Comparison of ENCODE assay signal across 8 cellular contexts in genomic region chr2:27263287-27264252, GRCh38. TPM values are rescaled to one million over a fixed set of nuclear protein-coding genes. Genes with fewer than 3 reads are reported as not detected.
DNase-seq lines count a peak whose midpoint lies in the region; ATAC-seq and TF ChIP-seq lines count a peak whose summit lies in the region.

No MANE protein-coding gene starts in this region.

- DNase-seq in activated naive CD4-positive, alpha-beta T cell treated with anti-CD3 and anti-CD28 coated beads for 36 hours, result no peak
- no peak for DNase-seq in activated naive CD4-positive, alpha-beta T cell treated with anti-CD3 and anti-CD28 coated beads, Interleukin-2, amount 50 U/mL, for 16 hours
- no peak for DNase-seq in activated T-helper 1 cell treated with anti-CD3 and anti-CD28 coated beads, Interleukin-12 subunit alpha, Interleukin-12 subunit beta, Interleukin-2, Interleukin-4 antibody, amounts not matched to agents 30 ng/mL and 10 ng/mL and 1 ng/mL, durations not matched to agents 14 hours and 24 hours and 36 hours (ENCODE audit: low spot score)
- no peak for DNase-seq in left lung
- DNase-seq in type B pancreatic cell (ENCODE audit: extremely low spot score, unreplicated experiment), result no peak
- DNase-seq in NCI-H1436 (lab: John Stamatoyannopoulos, UW), result no peak

- peak overlapping the region; percentile 77 for H3K4me3 Mint-ChIP-seq in activated naive CD4-positive, alpha-beta T cell treated with anti-CD3 and anti-CD28 coated beads for 36 hours
- peak overlapping the region; percentile 86 for H3K4me3 Mint-ChIP-seq in activated T-helper 1 cell treated with anti-CD3 and anti-CD28 coated beads, Interleukin-12 subunit alpha, Interleukin-12 subunit beta, Interleukin-2, Interleukin-4 antibody, amounts not matched to agents 30 ng/mL and 10 ng/mL and 1 ng/mL, durations not matched to agents 14 hours and 24 hours and 36 hours
- peak overlapping the region; percentile 90 for H3K4me3 Mint-ChIP-seq in type B pancreatic cell

- H3K27ac ChIP-seq in left lung, result no peak overlapping the region

- no peak for ATAC-seq in left lung
- no peak for ATAC-seq in HG03565 (IDR thresholded peaks at IDR 0.05; ENCODE audit: unreplicated experiment)
- ATAC-seq in GM18868 (IDR thresholded peaks at IDR 0.05; ENCODE audit: unreplicated experiment), result no peak

- H3K27me3 ChIP-seq in left lung, result peaks cover 51 to 91% of the 10 kb centered on the region in 2 donors

- H3K36me3 Mint-ChIP-seq in activated naive CD4-positive, alpha-beta T cell treated with anti-CD3 and anti-CD28 coated beads for 36 hours (ENCODE audit: low read depth), result no peaks in the 10 kb centered on the region
- H3K36me3 Mint-ChIP-seq in activated T-helper 1 cell treated with anti-CD3 and anti-CD28 coated beads, Interleukin-12 subunit alpha, Interleukin-12 subunit beta, Interleukin-2, Interleukin-4 antibody, amounts not matched to agents 30 ng/mL and 10 ng/mL and 1 ng/mL, durations not matched to agents 14 hours and 24 hours and 36 hours (ENCODE audit: low read depth), result no peaks in the 10 kb centered on the region
- peaks cover 3% of the 10 kb centered on the region for H3K36me3 Mint-ChIP-seq in type B pancreatic cell

- peaks cover 17 to 36% of the 10 kb centered on the region in 2 donors for H3K4me1 ChIP-seq in left lung

- H3K9me3 ChIP-seq in left lung, result no peaks in the 10 kb centered on the region

- no peaks in the 10 kb centered on the region for H3K36me3 ChIP-seq in left lung

- H3K9me3 Mint-ChIP-seq in activated naive CD4-positive, alpha-beta T cell treated with anti-CD3 and anti-CD28 coated beads for 36 hours, result no peaks in the 10 kb centered on the region
- no peaks in the 10 kb centered on the region for H3K9me3 Mint-ChIP-seq in activated T-helper 1 cell treated with anti-CD3 and anti-CD28 coated beads, Interleukin-12 subunit alpha, Interleukin-12 subunit beta, Interleukin-2, Interleukin-4 antibody, amounts not matched to agents 30 ng/mL and 10 ng/mL and 1 ng/mL, durations not matched to agents 14 hours and 24 hours and 36 hours
- H3K9me3 Mint-ChIP-seq in type B pancreatic cell, result no peaks in the 10 kb centered on the region

- CTCF ChIA-PET in activated naive CD4-positive, alpha-beta T cell treated with anti-CD3 and anti-CD28 coated beads for 36 hours (lab: Charles Lee), result interaction anchor here (0.9 to 5.1 kb wide), 6 partner anchors 15 to 160 kb away, joined by 4 to 44 read pairs (median 5); no protein-coding TSS in a partner anchor

- no peak overlapping the region for H3K27ac Mint-ChIP-seq in activated naive CD4-positive, alpha-beta T cell treated with anti-CD3 and anti-CD28 coated beads for 36 hours
- no peak overlapping the region for H3K27ac Mint-ChIP-seq in activated T-helper 1 cell treated with anti-CD3 and anti-CD28 coated beads, Interleukin-12 subunit alpha, Interleukin-12 subunit beta, Interleukin-2, Interleukin-4 antibody, amounts not matched to agents 30 ng/mL and 10 ng/mL and 1 ng/mL, durations not matched to agents 14 hours and 24 hours and 36 hours
- peak overlapping the region; percentile 13 for H3K27ac Mint-ChIP-seq in type B pancreatic cell

- peaks cover 48% of the 10 kb centered on the region for H3K27me3 Mint-ChIP-seq in activated naive CD4-positive, alpha-beta T cell treated with anti-CD3 and anti-CD28 coated beads for 36 hours (ENCODE audit: low read depth)
- peaks cover 41% of the 10 kb centered on the region for H3K27me3 Mint-ChIP-seq in activated T-helper 1 cell treated with anti-CD3 and anti-CD28 coated beads, Interleukin-12 subunit alpha, Interleukin-12 subunit beta, Interleukin-2, Interleukin-4 antibody, amounts not matched to agents 30 ng/mL and 10 ng/mL and 1 ng/mL, durations not matched to agents 14 hours and 24 hours and 36 hours (ENCODE audit: insufficient read depth)
- peaks cover 53% of the 10 kb centered on the region for H3K27me3 Mint-ChIP-seq in type B pancreatic cell

- peak overlapping the region; percentile 33 to 49 for H3K4me3 ChIP-seq in left lung

- TF ChIP-seq CTCF in left lung (IDR thresholded peaks at IDR 0.05) (no peak), type B pancreatic cell (conservative IDR thresholded peaks at IDR 0.05) (no peak)

- intact Hi-C loops in activated naive CD4-positive, alpha-beta T cell treated with anti-CD3 and anti-CD28 coated beads for 36 hours (cut with micrococcal nuclease), result loop anchor here (5.0 kb wide), 2 partner anchors 39 to 166 kb away; no protein-coding TSS in a partner anchor
- intact Hi-C loops in activated T-helper 1 cell treated with anti-CD3 and anti-CD28 coated beads, Interleukin-12 subunit alpha, Interleukin-12 subunit beta, Interleukin-2, Interleukin-4 antibody, amounts not matched to agents 30 ng/mL and 10 ng/mL and 1 ng/mL, durations not matched to agents 14 hours and 24 hours and 36 hours (cut with micrococcal nuclease), result loop anchor here (1.0 to 2.0 kb wide), 7 partner anchors 17 to 417 kb away; partner anchors contain the start of genes ATRAID, CAD, KHK and MAPRE3
- intact Hi-C loops in left lung (cut with DNase I), result no loop called here

- H3K4me1 Mint-ChIP-seq in activated naive CD4-positive, alpha-beta T cell treated with anti-CD3 and anti-CD28 coated beads for 36 hours (ENCODE audit: low read depth), result peaks cover 26% of the 10 kb centered on the region
- peaks cover 14% of the 10 kb centered on the region for H3K4me1 Mint-ChIP-seq in activated T-helper 1 cell treated with anti-CD3 and anti-CD28 coated beads, Interleukin-12 subunit alpha, Interleukin-12 subunit beta, Interleukin-2, Interleukin-4 antibody, amounts not matched to agents 30 ng/mL and 10 ng/mL and 1 ng/mL, durations not matched to agents 14 hours and 24 hours and 36 hours (ENCODE audit: low read depth)
- peaks cover 17% of the 10 kb centered on the region for H3K4me1 Mint-ChIP-seq in type B pancreatic cell (ENCODE audit: unreplicated experiment)

RNA-seq across cellular contexts. Expression of gene SLC30A3, which starts 0.7 kb away (rescaled TPM):
- under 1 TPM; 0.55 to 0.67 TPM for total RNA-seq in activated naive CD4-positive, alpha-beta T cell treated with anti-CD3 and anti-CD28 coated beads for 36 hours
- 2.1 and 2.2 TPM in 2 replicates for total RNA-seq in activated T-helper 1 cell treated with anti-CD3 and anti-CD28 coated beads, Interleukin-12 subunit alpha, Interleukin-12 subunit beta, Interleukin-2, Interleukin-4 antibody, amounts not matched to agents 30 ng/mL and 10 ng/mL and 1 ng/mL, durations not matched to agents 14 hours and 24 hours and 36 hours
- under 1 TPM; 0.39 to 0.64 TPM for total RNA-seq in left lung
- total RNA-seq in type B pancreatic cell (ENCODE audit: low replicate concordance), result 0.19 and 0.53 TPM in 2 replicates

RNA-seq across cellular contexts. Expression of gene DNAJC5G, which starts 11.7 kb away (rescaled TPM):
- not detected for total RNA-seq in activated naive CD4-positive, alpha-beta T cell treated with anti-CD3 and anti-CD28 coated beads for 36 hours
- not detected in 2 replicates for total RNA-seq in activated T-helper 1 cell treated with anti-CD3 and anti-CD28 coated beads, Interleukin-12 subunit alpha, Interleukin-12 subunit beta, Interleukin-2, Interleukin-4 antibody, amounts not matched to agents 30 ng/mL and 10 ng/mL and 1 ng/mL, durations not matched to agents 14 hours and 24 hours and 36 hours
- total RNA-seq in left lung (not detected), type B pancreatic cell (ENCODE audit: low replicate concordance) (not detected in 2 replicates)

RNA-seq across cellular contexts. Expression of gene TRIM54, which starts 18.7 kb away (rescaled TPM):
- not detected for total RNA-seq in activated naive CD4-positive, alpha-beta T cell treated with anti-CD3 and anti-CD28 coated beads for 36 hours
- total RNA-seq in activated T-helper 1 cell treated with anti-CD3 and anti-CD28 coated beads, Interleukin-12 subunit alpha, Interleukin-12 subunit beta, Interleukin-2, Interleukin-4 antibody, amounts not matched to agents 30 ng/mL and 10 ng/mL and 1 ng/mL, durations not matched to agents 14 hours and 24 hours and 36 hours, result 0.26 TPM in 1 of 2 replicates, not detected in the other
- total RNA-seq in left lung (under 1 TPM in 1 of 2 donors, not detected in 1; 0.17 TPM), type B pancreatic cell (ENCODE audit: low replicate concordance) (not detected in 2 replicates)

RNA-seq across cellular contexts. Expression of gene UCN, which starts 44.7 kb away (rescaled TPM):
- total RNA-seq in activated naive CD4-positive, alpha-beta T cell treated with anti-CD3 and anti-CD28 coated beads for 36 hours, result under 1 TPM; 0.45 to 0.89 TPM
- 1.4 and 1.8 TPM in 2 replicates for total RNA-seq in activated T-helper 1 cell treated with anti-CD3 and anti-CD28 coated beads, Interleukin-12 subunit alpha, Interleukin-12 subunit beta, Interleukin-2, Interleukin-4 antibody, amounts not matched to agents 30 ng/mL and 10 ng/mL and 1 ng/mL, durations not matched to agents 14 hours and 24 hours and 36 hours
- 1 to 10 TPM; 1.5 to 2.6 TPM for total RNA-seq in left lung
- 0.74 and 4.1 TPM in 2 replicates for total RNA-seq in type B pancreatic cell (ENCODE audit: low replicate concordance)

RNA-seq across cellular contexts. Expression of gene CAD, which starts 46.4 kb away (rescaled TPM):
- 100 to 1,000 TPM; 109 to 112 TPM for total RNA-seq in activated naive CD4-positive, alpha-beta T cell treated with anti-CD3 and anti-CD28 coated beads for 36 hours
- total RNA-seq in activated T-helper 1 cell treated with anti-CD3 and anti-CD28 coated beads, Interleukin-12 subunit alpha, Interleukin-12 subunit beta, Interleukin-2, Interleukin-4 antibody, amounts not matched to agents 30 ng/mL and 10 ng/mL and 1 ng/mL, durations not matched to agents 14 hours and 24 hours and 36 hours, result 135 and 138 TPM in 2 replicates
- total RNA-seq in left lung (10 to 100 TPM; 31.1 to 51.2 TPM), type B pancreatic cell (ENCODE audit: low replicate concordance) (51.6 and 85.1 TPM in 2 replicates)

Comparison
In these comparisons a context has a peak if more than half of its experiments do, and no peak if none do; other contexts are left out.
1. intact Hi-C loops: an anchor here in activated naive CD4-positive, alpha-beta T cell treated with anti-CD3 and anti-CD28 coated beads for 36 hours (5.0 kb wide) and activated T-helper 1 cell treated with anti-CD3 and anti-CD28 coated beads, Interleukin-12 subunit alpha, Interleukin-12 subunit beta, Interleukin-2, Interleukin-4 antibody, amounts not matched to agents 30 ng/mL and 10 ng/mL and 1 ng/mL, durations not matched to agents 14 hours and 24 hours and 36 hours (1.0 to 2.0 kb wide); none called in left lung.